In the genomic region with DNA sequence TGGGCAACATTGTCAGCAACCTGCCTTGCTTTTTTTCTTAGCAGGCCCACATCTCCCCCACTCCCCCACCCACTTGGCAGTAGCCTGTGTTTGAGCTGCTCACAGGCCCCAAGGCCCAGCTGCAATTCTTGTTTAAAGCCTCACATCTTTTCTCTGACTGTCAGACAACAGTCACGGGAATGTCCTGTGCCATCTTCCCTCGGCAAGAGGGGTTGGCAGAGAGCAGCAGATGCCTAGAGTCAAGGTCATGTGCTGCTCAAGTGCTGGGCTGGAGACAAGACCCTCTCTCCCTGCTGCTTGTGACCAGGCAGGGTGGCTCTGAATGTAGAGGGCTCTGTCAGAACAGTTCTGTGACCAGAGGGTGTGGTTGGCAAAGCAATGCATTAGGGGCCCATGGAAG, we compare ENCODE assay signal across 15 cellular contexts. TPM values are rescaled to one million over a fixed set of nuclear protein-coding genes. Genes with fewer than 3 reads are reported as not detected.
DNase-seq lines count a peak whose midpoint lies in the region; ATAC-seq and TF ChIP-seq lines count a peak whose summit lies in the region.
"Had no signal": no experiment of that assay in that cellular context is flagged by ENCODE, and none has a peak within 500 bp of the region (broad histone marks: within the 10 kb centered on the region; RNA-seq: fewer than 3 reads in every experiment).

No MANE protein-coding gene starts in this region.

- no peak overlapping the region for H3K14ac ChIP-seq in trophoblast cell (ENCODE audit: low read length)

- no peaks in the 10 kb centered on the region for H3K9me3 ChIP-seq in CD8-positive, alpha-beta memory T cell (ENCODE audit: low read length)
- H3K9me3 ChIP-seq in ovary (no peaks in the 10 kb centered on the region), trophoblast cell (ENCODE audit: insufficient read depth, low read depth, low read length) (peaks cover 1% of the 10 kb centered on the region)
- H3K9me3 ChIP-seq: HAP-1, Peyer's patch had no signal

- no peak overlapping the region for H2BK120ac ChIP-seq in trophoblast cell (ENCODE audit: insufficient read depth, low read length, poor library complexity)

- H4K8ac ChIP-seq in trophoblast cell (ENCODE audit: low read depth, low read length) = no peak overlapping the region

- no peaks in the 10 kb centered on the region for H3K79me2 ChIP-seq in trophoblast cell (ENCODE audit: control insufficient read depth, insufficient read depth, low read length, poor library complexity)

- H4K12ac ChIP-seq in trophoblast cell (ENCODE audit: low read depth, low read length) = no peak overlapping the region

- intact Hi-C loops in ovary (cut with DNase I) = no loop called here

- POLR2A ChIA-PET in CD8-positive, alpha-beta memory T cell (lab: Charles Lee) = no interaction called here
- POLR2A ChIA-PET in T-cell (lab: Charles Lee) = no interaction called here

- no peaks in the 10 kb centered on the region for H3K36me3 ChIP-seq in CD8-positive, alpha-beta memory T cell (ENCODE audit: insufficient read depth, low read length)
- H3K36me3 ChIP-seq in ovary (no peaks in the 10 kb centered on the region), trophoblast cell (ENCODE audit: control insufficient read depth in 1 of 2, insufficient read depth in 2 of 2, low read length in 2 of 2) (peaks cover 25 to 36% of the 10 kb centered on the region in 2 experiments)

- no peak overlapping the region for H3K9ac ChIP-seq in trophoblast cell (ENCODE audit: low read length)

- no peaks in the 10 kb centered on the region for H3K27me3 ChIP-seq in CD8-positive, alpha-beta memory T cell (ENCODE audit: insufficient read depth, low read length, poor library complexity, severe bottlenecking)
- H3K27me3 ChIP-seq in ovary (no peaks in the 10 kb centered on the region), trophoblast cell (ENCODE audit: insufficient read depth, low read length) (no peaks in the 10 kb centered on the region)
- H3K27me3 ChIP-seq: Peyer's patch had no signal

- H3K9me3 Mint-ChIP-seq in CD8-positive, alpha-beta memory T cell = no peaks in the 10 kb centered on the region
- no peaks in the 10 kb centered on the region for H3K9me3 Mint-ChIP-seq in T-cell

- WGBS in ovary, 3 donors = 35 to 55% (median 52%) methylated on average over 2 of the region's 2 CpGs
- no CpG with 5 or more reads among the region's 2 CpGs for WGBS in trophoblast cell (ENCODE audit: extremely low coverage, insufficient coverage, insufficient read length)

- no peak overlapping the region for H2BK5ac ChIP-seq in trophoblast cell (ENCODE audit: low read depth, low read length, poor library complexity)

- no peak overlapping the region for H2BK12ac ChIP-seq in trophoblast cell (ENCODE audit: low read length)

- peak overlapping the region in 3 of 7 donors; percentile 8 to 63 (median 50) for H3K4me3 Mint-ChIP-seq in CD8-positive, alpha-beta memory T cell
- peak overlapping the region in 1 of 3 donors; percentile 70 for H3K4me3 Mint-ChIP-seq in T-cell

- peaks cover 9% of the 10 kb centered on the region for H3K79me1 ChIP-seq in trophoblast cell (ENCODE audit: low read length)

- TF ChIP-seq EP300 in ovary (IDR thresholded peaks at IDR 0.05) = no peak

- no peak overlapping the region for H2AFZ ChIP-seq in trophoblast cell (ENCODE audit: insufficient read depth, low read length, poor library complexity)

- peaks cover 0 to 26% (median 10%) of the 10 kb centered on the region in 3 donors for H3K36me3 Mint-ChIP-seq in CD8-positive, alpha-beta memory T cell
- peaks cover 25% of the 10 kb centered on the region for H3K36me3 Mint-ChIP-seq in T-cell

- H3K4me1 Mint-ChIP-seq in CD8-positive, alpha-beta memory T cell = peaks cover 54 to 80% (median 71%) of the 10 kb centered on the region in 3 donors
- H3K4me1 Mint-ChIP-seq in T-cell = peaks cover 76 to 78% (median 77%) of the 10 kb centered on the region in 3 donors

- TF ChIP-seq CTCF in ovary (IDR thresholded peaks at IDR 0.05) = no peak

- H3K4ac ChIP-seq in trophoblast cell (ENCODE audit: low read depth, low read length) = no peak overlapping the region

- H3K4me2 ChIP-seq in trophoblast cell (ENCODE audit: low read length) = no peak overlapping the region

- H3K18ac ChIP-seq in trophoblast cell (ENCODE audit: low read length) = no peak overlapping the region

- no peak for TF ChIP-seq POLR2A in ovary (IDR thresholded peaks at IDR 0.05)

- H3K27ac ChIP-seq in CD8-positive, alpha-beta memory T cell (ENCODE audit: low read depth, low read length) = no peak overlapping the region
- H3K27ac ChIP-seq in ovary = no peak overlapping the region
- H3K27ac ChIP-seq in trophoblast cell (ENCODE audit: low read depth, low read length) = no peak overlapping the region
- H3K27ac ChIP-seq: C4-2B had no signal

- peaks cover 88% of the 10 kb centered on the region for H3K4me1 ChIP-seq in CD8-positive, alpha-beta memory T cell (ENCODE audit: insufficient read depth, low read length)
- no peaks in the 10 kb centered on the region for H3K4me1 ChIP-seq in ovary (ENCODE audit: insufficient read depth)
- H3K4me1 ChIP-seq in trophoblast cell (ENCODE audit: control insufficient read depth in 1 of 2, insufficient read depth in 2 of 2, low read length in 2 of 2) = peaks cover 17 to 19% of the 10 kb centered on the region in 2 experiments

- H3K27ac Mint-ChIP-seq in CD8-positive, alpha-beta memory T cell = peak overlapping the region in 7 of 8 donors; percentile 24 to 92 (median 72)
- H3K27ac Mint-ChIP-seq in T-cell = peak overlapping the region; percentile 92 to 96

- ATAC-seq in T-cell (replicated peaks in 1 of 4) = no peak

- no peak for DNase-seq in CD8-positive, alpha-beta memory T cell
- DNase-seq in T-cell (no peak), epidermal melanocyte (ENCODE audit: insufficient read length, low spot score) (peak; percentile 36), pons (ENCODE audit: low spot score) (peak; percentile 48), ovary (no peak), trophoblast cell (no peak), NOMO-1 treated with dmso at 0.1 percent for 144 hours (lab: John Stamatoyannopoulos, UW; ENCODE audit: unreplicated experiment) (no peak)
- DNase-seq: DMS79 treated with DMSO at 0.1 percent for 48 hours; effector CD8-positive, alpha-beta T cell; MM.1S; NCI-H187 treated with DMSO at 0.1 percent for 48 hours; Peyer's patch had no signal

- no peak overlapping the region for H2AK5ac ChIP-seq in trophoblast cell (ENCODE audit: low read length)

- CTCF ChIA-PET in CD8-positive, alpha-beta memory T cell (lab: Charles Lee) = interaction anchor here (1.8 kb wide), 1 partner anchor 60 kb away, joined by 5 read pairs; no protein-coding TSS in a partner anchor
- CTCF ChIA-PET in T-cell (lab: Charles Lee) = interaction anchor here in 1 of 2 donors (0.6 kb wide), 1 partner anchor 30 kb away, joined by 5 read pairs; no protein-coding TSS in a partner anchor

- H3K23ac ChIP-seq in trophoblast cell (ENCODE audit: low read length) = no peak overlapping the region

- peaks cover 0 to 3% of the 10 kb centered on the region in 2 donors for H3K27me3 Mint-ChIP-seq in CD8-positive, alpha-beta memory T cell
- H3K27me3 Mint-ChIP-seq in T-cell = no peaks in the 10 kb centered on the region

- H3K4me3 ChIP-seq in CD8-positive, alpha-beta memory T cell (ENCODE audit: low read length) = no peak overlapping the region
- H3K4me3 ChIP-seq in ovary (no peak overlapping the region), trophoblast cell (ENCODE audit: low read depth, low read length) (no peak overlapping the region)
- H3K4me3 ChIP-seq: HAP-1, lung, Peyer's patch had no signal

- H4K91ac ChIP-seq in trophoblast cell (ENCODE audit: low read depth, low read length) = no peak overlapping the region

RNA-seq across cellular contexts. Expression of a gene that starts 47.4 kb away (rescaled TPM):
- 10 to 100 TPM; 19.8 to 20.1 TPM for total RNA-seq in CD8-positive, alpha-beta memory T cell
- 8.3 TPM for polyA plus RNA-seq in CD8-positive, alpha-beta memory T cell
- total RNA-seq in T-cell (10 to 100 TPM; 20.0 to 48.6 (median 39.2) TPM), ovary (10 to 100 TPM in 1 of 7 donors, 1 to 10 TPM in 6; 5.4 to 13.2 (median 6.6) TPM)
- polyA plus RNA-seq in ovary = 1 to 10 TPM in 1 of 2 donors, under 1 TPM in 1; 0.23 to 4.5 TPM
- 11.7 and 11.8 TPM in 2 replicates for polyA plus RNA-seq in trophoblast cell (2013)

RNA-seq across cellular contexts. Expression of a gene that starts 52.9 kb away (rescaled TPM):
- total RNA-seq in CD8-positive, alpha-beta memory T cell = 100 to 1,000 TPM; 167 to 172 TPM
- polyA plus RNA-seq in CD8-positive, alpha-beta memory T cell = 107 TPM
- 10 to 100 TPM; 42.6 to 54.9 (median 44.0) TPM for total RNA-seq in T-cell
- total RNA-seq in ovary = 10 to 100 TPM; 25.5 to 64.8 (median 55.6) TPM
- 100 to 1,000 TPM in 1 of 2 donors, 10 to 100 TPM in 1; 47.4 to 138 TPM for polyA plus RNA-seq in ovary
- polyA plus RNA-seq in trophoblast cell (2013) = 152 and 161 TPM in 2 replicates

Comparison
In these comparisons a context has a peak if more than half of its experiments do, and no peak if none do; other contexts are left out.
1. DNase-seq: peak in epidermal melanocyte (single experiment) and pons (single experiment); none in CD8-positive, alpha-beta memory T cell (0 of 5), T-cell (0 of 34), ovary (0 of 5), trophoblast cell (0 of 2) and NOMO-1 treated with dmso at 0.1 percent for 144 hours (single experiment).